20 cellular contexts compared by ENCODE assay signal in genomic region chr2:20144196-20144595, GRCh38.
"Had no signal": no experiment of that assay in that cellular context is flagged by ENCODE, and none has a peak within 500 bp of the region (broad histone marks: within the 10 kb centered on the region; RNA-seq: fewer than 3 reads in every experiment).

No MANE protein-coding gene starts in this region.

- H3K9me3 Mint-ChIP-seq: endodermal cell; immature natural killer cell; nephron; neural progenitor cell; stimulated activated effector memory CD8-positive, alpha-beta T cell treated with anti-CD3 and anti-CD28 coated beads, Interleukin-12 subunit alpha, Interleukin-12 subunit beta, amount 100 ng/mL, for 72 hours had no signal

- H3K4me1 ChIP-seq: prostate gland, right atrium auricular region had no signal

- H3K27me3 ChIP-seq: neural progenitor cell, right atrium auricular region, stomach, tibial nerve had no signal

- H3K4me3 Mint-ChIP-seq: endodermal cell; immature natural killer cell; nephron; neural progenitor cell; stimulated activated effector memory CD8-positive, alpha-beta T cell treated with anti-CD3 and anti-CD28 coated beads, Interleukin-12 subunit alpha, Interleukin-12 subunit beta, amount 100 ng/mL, for 72 hours had no signal

- H3K4me2 ChIP-seq: neural progenitor cell had no signal

- DNase-seq: dorsolateral prefrontal cortex; effector CD4-positive, alpha-beta T cell; endodermal cell; hypothalamus; immature natural killer cell; left ventricle myocardium superior; lower lobe of right lung; nucleus accumbens; stimulated activated CD4-positive, alpha-beta T cell treated with anti-CD3 and anti-CD28 coated beads, Interleukin-2, amount 100 ng/mL, for 24 hours; stimulated activated CD4-positive, alpha-beta T cell treated with anti-CD3 and anti-CD28 coated beads, Interleukin-4, amount 100 ng/mL, for 24 hours; stimulated activated naive CD4-positive, alpha-beta T cell treated with Interleukin-2 at 50 U/mL for 16 hours; stomach had no signal

- H3K4me3 ChIP-seq: dorsolateral prefrontal cortex, lower lobe of right lung, neural progenitor cell, prostate gland, right atrium auricular region, stomach, thoracic aorta, tibial nerve had no signal

- H3K9ac ChIP-seq: neural progenitor cell had no signal

- H3K36me3 ChIP-seq: lower lobe of right lung, neural progenitor cell, prostate gland, right atrium auricular region, stomach, thoracic aorta, tibial nerve had no signal

- H3K27ac Mint-ChIP-seq: endodermal cell; immature natural killer cell; nephron; neural progenitor cell; stimulated activated effector memory CD8-positive, alpha-beta T cell treated with anti-CD3 and anti-CD28 coated beads, Interleukin-12 subunit alpha, Interleukin-12 subunit beta, amount 100 ng/mL, for 72 hours had no signal

- H3K36me3 Mint-ChIP-seq: immature natural killer cell; neural progenitor cell; stimulated activated effector memory CD8-positive, alpha-beta T cell treated with anti-CD3 and anti-CD28 coated beads, Interleukin-12 subunit alpha, Interleukin-12 subunit beta, amount 100 ng/mL, for 72 hours had no signal

- H3K4me1 Mint-ChIP-seq: immature natural killer cell; stimulated activated effector memory CD8-positive, alpha-beta T cell treated with anti-CD3 and anti-CD28 coated beads, Interleukin-12 subunit alpha, Interleukin-12 subunit beta, amount 100 ng/mL, for 72 hours had no signal

- H3K9me3 ChIP-seq: lower lobe of right lung, prostate gland, right atrium auricular region, stomach, thoracic aorta, tibial nerve had no signal

- H3K27ac ChIP-seq: dorsolateral prefrontal cortex, lower lobe of right lung, neural progenitor cell, prostate gland, right atrium auricular region, stomach, thoracic aorta, tibial nerve had no signal

- H2AFZ ChIP-seq: neural progenitor cell had no signal

- ATAC-seq: left ventricle myocardium superior; lower lobe of right lung; sciatic nerve; stimulated activated effector memory CD8-positive, alpha-beta T cell treated with anti-CD3 and anti-CD28 coated beads, Interleukin-12 subunit alpha, Interleukin-12 subunit beta, amount 100 ng/mL, for 72 hours had no signal
